Comparison of ENCODE assay signal across 19 cellular contexts in the genomic region with DNA sequence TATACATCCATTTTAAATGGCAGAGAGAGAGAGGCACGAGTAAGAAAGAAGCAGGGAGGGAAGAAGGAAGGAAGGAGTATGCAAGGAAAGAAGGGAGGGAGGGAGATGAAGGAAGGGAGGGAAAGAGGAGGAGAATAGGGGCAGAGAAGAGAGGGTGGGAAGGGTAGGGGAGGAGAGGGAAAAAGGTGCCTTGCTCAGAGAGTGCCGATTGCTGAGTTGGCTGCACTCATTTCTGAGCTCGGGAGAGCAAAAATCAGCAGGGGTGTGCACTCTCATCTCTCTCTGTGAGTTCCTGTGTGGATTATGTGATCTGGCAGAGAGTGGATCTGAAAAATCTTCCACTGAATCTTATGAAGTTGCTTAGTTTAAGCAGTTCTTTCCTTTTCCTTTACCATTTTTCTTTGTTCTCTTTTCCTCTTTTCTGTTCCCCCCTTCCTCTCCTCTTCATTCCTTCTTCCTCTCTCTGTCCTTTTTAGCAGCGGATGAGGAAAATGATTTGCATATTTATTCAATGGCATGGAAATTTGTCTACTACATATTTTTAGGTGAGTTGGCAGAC.
DNase-seq lines count a peak whose midpoint lies in the region; ATAC-seq, FAIRE-seq and TF ChIP-seq lines count a peak whose summit lies in the region.
"Had no signal": no experiment of that assay in that cellular context is flagged by ENCODE, and none has a peak within 500 bp of the region (broad histone marks: within the 10 kb centered on the region; RNA-seq: fewer than 3 reads in every experiment).

No MANE protein-coding gene starts in this region.

- no peak overlapping the region for H3K23ac ChIP-seq in H1 (ENCODE audit: insufficient read length)

- H3K79me2 ChIP-seq in H1 (ENCODE audit: control insufficient read depth in 1 of 2, insufficient read depth in 2 of 2, low read length in 2 of 2) (no peaks in the 10 kb centered on the region), osteoblast (ENCODE audit: insufficient read depth, low read length) (no peaks in the 10 kb centered on the region)

- H3K18ac ChIP-seq in H1 (ENCODE audit: extremely low read depth, low read length) = no peak overlapping the region

- ATAC-seq in HG02610 (IDR thresholded peaks at IDR 0.05; ENCODE audit: unreplicated experiment) (no peak), GM21786 (IDR thresholded peaks at IDR 0.05; ENCODE audit: unreplicated experiment) (no peak)

- H3K4me1 ChIP-seq in HEK293 (ENCODE audit: control insufficient read depth, insufficient read depth, low read length) = no peaks in the 10 kb centered on the region
- H3K4me1 ChIP-seq in H1 (replicated peaks in 1 of 4; ENCODE audit: control insufficient read depth in 3 of 4, insufficient read depth in 4 of 4, low read length in 3 of 4) = no peaks in the 10 kb centered on the region
- no peaks in the 10 kb centered on the region for H3K4me1 ChIP-seq in osteoblast (ENCODE audit: insufficient read depth, low read length)
- H3K4me1 ChIP-seq: HAP-1 had no signal

- H4K91ac ChIP-seq in H1 (replicated peaks; ENCODE audit: insufficient read length, low read length) = no peak overlapping the region

- CTCF ChIA-PET in HEK293 (lab: Yijun Ruan, JAX) = interaction anchor here (3.5 kb wide), 1 partner anchor 7 kb away, joined by 29 read pairs; no protein-coding TSS in a partner anchor
- CTCF ChIA-PET in H1 (lab: Charles Lee; ENCODE audit: partially characterized antibody) = interaction anchor here (1.1 to 4.0 kb wide), 2 partner anchors 8 to 19 kb away, joined by 3 to 19 read pairs; no protein-coding TSS in a partner anchor

- no peaks in the 10 kb centered on the region for H3K36me3 ChIP-seq in HEK293 (ENCODE audit: control insufficient read depth in 2 of 2, insufficient read depth in 1 of 2, low read length in 2 of 2)
- no peaks in the 10 kb centered on the region for H3K36me3 ChIP-seq in H1 (ENCODE audit: control insufficient read depth in 2 of 4, insufficient read depth in 4 of 4, low read length in 3 of 4)
- H3K36me3 ChIP-seq in osteoblast (ENCODE audit: insufficient read depth, low read length) = no peaks in the 10 kb centered on the region
- H3K36me3 ChIP-seq: HAP-1 had no signal

- TF ChIP-seq POLR2A in H1 (IDR thresholded peaks at IDR 0.05; ENCODE audit: control extremely low read depth in 1 of 2, low read depth in 2 of 2, low read length in 2 of 2) = no peak

- TF ChIP-seq CTCF in HEK293 (tag by site-specific recombination; IDR thresholded peaks at IDR 0.05) (no peak), H1 (IDR thresholded peaks at IDR 0.05; ENCODE audit: control extremely low read depth in 1 of 3, insufficient read depth in 1 of 3, low read depth in 1 of 3, low read length in 3 of 3) (no peak), osteoblast (IDR thresholded peaks at IDR 0.05; ENCODE audit: extremely low read depth, low read depth, low read length) (no peak)

- no peaks in the 10 kb centered on the region; the same call in 1 of the 2 replicates for H3K9me3 ChIP-seq in HEK293 (ENCODE audit: control insufficient read depth, insufficient read depth, low read depth, low read length)
- peaks cover 0 to 4% of the 10 kb centered on the region in 2 experiments; a peak in 2 of 4 replicates for H3K9me3 ChIP-seq in H1 (ENCODE audit: insufficient read depth in 2 of 2, low read depth in 1 of 2, low read length in 1 of 2)
- no peaks in the 10 kb centered on the region for H3K9me3 ChIP-seq in osteoblast (ENCODE audit: low read depth, low read length)
- H3K9me3 ChIP-seq: HAP-1 had no signal

- no peak overlapping the region for H2BK12ac ChIP-seq in H1 (ENCODE audit: low read depth, low read length)

- no peak overlapping the region for H3K27ac ChIP-seq in HEK293 (ENCODE audit: extremely low read depth, low read depth, low read length)
- H3K27ac ChIP-seq in H1 (ENCODE audit: low read depth, low read length) = no peak overlapping the region
- H3K27ac ChIP-seq in osteoblast (ENCODE audit: low read depth, low read length) = no peak overlapping the region
- H3K27ac ChIP-seq: GM23248 had no signal

- POLR2A ChIA-PET in HEK293 (lab: Yijun Ruan, JAX) (no interaction called here), H1 (lab: Charles Lee; ENCODE audit: partially characterized antibody) (no interaction called here)

- DNase-seq in NCI-H526 treated with DMSO at 0.1 percent for 48 hours (lab: John Stamatoyannopoulos, UW) (peak; percentile 50), H1 (ENCODE audit: low read depth in 1 of 2, low spot score in 2 of 2) (no peak), osteoblast (ENCODE audit: insufficient read length, low spot score, missing footprints) (no peak), NOMO-1 (lab: John Stamatoyannopoulos, UW; ENCODE audit: unreplicated experiment in 2 of 2) (no peak), anterior cingulate cortex (lab: John Stamatoyannopoulos, UW) (no peak)
- DNase-seq: C1 segment of cervical spinal cord; Calu3; CD4-positive, alpha-beta memory T cell; COR-L47; DMS53; DMS79 treated with DMSO at 0.1 percent for 48 hours; GF-D8; GM23248 had no signal

- H2BK20ac ChIP-seq in H1 (ENCODE audit: low read length) = no peak overlapping the region

- H3K27me3 ChIP-seq in H1 (replicated peaks in 1 of 4; ENCODE audit: control insufficient read depth in 3 of 4, extremely low read depth in 1 of 4, insufficient read depth in 3 of 4, low read length in 3 of 4) (peaks cover 0 to 1% (median 0%) of the 10 kb centered on the region in 4 experiments; a peak in 1 of 7 replicates), osteoblast (ENCODE audit: insufficient read depth, low read length) (peaks cover 6% of the 10 kb centered on the region)

- TF ChIP-seq RAD21 in H1 (IDR thresholded peaks at IDR 0.05 in 1 of 2, conservative IDR thresholded peaks at IDR 0.05 in 1 of 2; ENCODE audit: low read depth in 2 of 2, low read length in 2 of 2) = no peak

- no peak overlapping the region for H2BK15ac ChIP-seq in H1 (ENCODE audit: low read length)

- FAIRE-seq in H1 (lab: Jason Lieb, UNC) = no peak
- FAIRE-seq: GM12891, H54 had no signal

- no peaks in the 10 kb centered on the region for H3K79me1 ChIP-seq in H1 (ENCODE audit: low read depth, low read length)

- H4K8ac ChIP-seq in H1 (ENCODE audit: extremely low read depth, insufficient read depth, low read length) = no peak overlapping the region

- H4K20me1 ChIP-seq in H1 (replicated peaks in 1 of 2; ENCODE audit: control insufficient read depth in 1 of 2, insufficient read depth in 2 of 2, low read length in 2 of 2) (no peaks in the 10 kb centered on the region), osteoblast (ENCODE audit: insufficient read depth, low read length) (no peaks in the 10 kb centered on the region)

- peak overlapping the region; percentile 45; the same call in 1 of the 2 replicates for H2AFZ ChIP-seq in H1 (ENCODE audit: low read length)
- peak overlapping the region; percentile 59 for H2AFZ ChIP-seq in osteoblast (ENCODE audit: low read length)
- H2AFZ ChIP-seq: GM23248 had no signal

- H4K5ac ChIP-seq in H1 (ENCODE audit: insufficient read length, low read depth, low read length) = no peak overlapping the region

- H3K56ac ChIP-seq in H1 (replicated peaks; ENCODE audit: insufficient read length, low read depth, low read length) = no peak overlapping the region

- H3K9ac ChIP-seq in H1 (replicated peaks in 1 of 4; ENCODE audit: extremely low read depth in 1 of 4, low read depth in 3 of 4, low read length in 3 of 4) = no peak overlapping the region
- H3K9ac ChIP-seq: GM23248 had no signal

- no peak overlapping the region for H3K14ac ChIP-seq in H1 (ENCODE audit: insufficient read length)

- WGBS in H1 (ENCODE audit: extremely low coverage in 1 of 2, insufficient coverage in 1 of 2, insufficient read length in 1 of 2, insufficient replicate concordance in 2 of 2, low coverage in 1 of 2, low lambda C conversion rate in 2 of 2, missing lambda C conversion rate in 1 of 2), 2 experiments = 92% methylated on average over 3 of the region's 4 CpGs; no CpG with 5 or more reads in 1 of the 2 experiments

- no peak for TF ChIP-seq EP300 in H1 (IDR thresholded peaks at IDR 0.05; ENCODE audit: borderline replicate concordance in 1 of 2, low read depth in 2 of 2, low read length in 2 of 2)

- H3K4me3 ChIP-seq in HEK293 (ENCODE audit: low read depth, low read length) = no peak overlapping the region
- H3K4me3 ChIP-seq in H1 (ENCODE audit: extremely low read depth in 1 of 4, insufficient read depth in 2 of 4, low read depth in 3 of 4, low read length in 4 of 4) = no peak overlapping the region
- H3K4me3 ChIP-seq in osteoblast (ENCODE audit: insufficient read depth, low read length) = no peak overlapping the region
- H3K4me3 ChIP-seq: GM23248, HAP-1 had no signal

- no peaks in the 10 kb centered on the region for H3K23me2 ChIP-seq in H1 (ENCODE audit: low read depth, low read length)

- no peak overlapping the region for H2AK5ac ChIP-seq in H1 (ENCODE audit: low read depth, low read length)

- H3K4ac ChIP-seq in H1 (replicated peaks; ENCODE audit: insufficient read length, low read depth, low read length) = no peak overlapping the region

- H3K4me2 ChIP-seq in H1 (ENCODE audit: insufficient read depth in 1 of 2, low read depth in 2 of 2, low read length in 2 of 2) (no peak overlapping the region), osteoblast (ENCODE audit: insufficient read depth, low read length) (no peak overlapping the region)

- H2BK120ac ChIP-seq in H1 (replicated peaks; ENCODE audit: low read depth, low read length) = no peak overlapping the region

- no peak overlapping the region for H2BK5ac ChIP-seq in H1 (ENCODE audit: low read depth, low read length)

TF ChIP-seq in HEK293, 187 proteins besides CTCF, POLR2A, EP300 and RAD21 (continues in another document):
- TF ChIP-seq ZNF146 (tag by site-specific recombination; IDR thresholded peaks at IDR 0.05) (no peak), GLIS2 (tag by site-specific recombination; IDR thresholded peaks at IDR 0.05) (no peak), ZNF626 (tag by site-specific recombination; IDR thresholded peaks at IDR 0.05) (no peak), ZNF664 (tag by site-specific recombination; IDR thresholded peaks at IDR 0.05) (no peak)

TF ChIP-seq in H1, 55 proteins besides CTCF, POLR2A, EP300 and RAD21 (continues in another document):
- TF ChIP-seq, protein P1, sequence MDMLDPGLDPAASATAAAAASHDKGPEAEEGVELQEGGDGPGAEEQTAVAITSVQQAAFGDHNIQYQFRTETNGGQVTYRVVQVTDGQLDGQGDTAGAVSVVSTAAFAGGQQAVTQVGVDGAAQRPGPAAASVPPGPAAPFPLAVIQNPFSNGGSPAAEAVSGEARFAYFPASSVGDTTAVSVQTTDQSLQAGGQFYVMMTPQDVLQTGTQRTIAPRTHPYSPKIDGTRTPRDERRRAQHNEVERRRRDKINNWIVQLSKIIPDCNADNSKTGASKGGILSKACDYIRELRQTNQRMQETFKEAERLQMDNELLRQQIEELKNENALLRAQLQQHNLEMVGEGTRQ (IDR thresholded peaks at IDR 0.05; ENCODE audit: low read length) = no peak
- no peak for TF ChIP-seq PHF8 (conservative IDR thresholded peaks at IDR 0.05; ENCODE audit: low read depth, low read length)
- TF ChIP-seq RFX5 (IDR thresholded peaks at IDR 0.05; ENCODE audit: borderline replicate concordance, low read depth, low read length) = no peak
- no peak for TF ChIP-seq GTF2F1 (IDR thresholded peaks at IDR 0.05; ENCODE audit: borderline replicate concordance, low read depth, low read length)
- TF ChIP-seq HDAC6 (IDR thresholded peaks at IDR 0.05; ENCODE audit: low read depth, low read length) = no peak
- TF ChIP-seq TCF12 (IDR thresholded peaks at IDR 0.05; ENCODE audit: low read depth, low read length) = no peak
- TF ChIP-seq KDM4A (IDR thresholded peaks at IDR 0.05; ENCODE audit: low read depth, low read length, severe bottlenecking) = no peak
